In genomic region chr20:41701596-41702350, GRCh38 we compare ENCODE assay signal across 26 cellular contexts.
DNase-seq lines count a peak whose midpoint lies in the region; ATAC-seq and TF ChIP-seq lines count a peak whose summit lies in the region.
"Had no signal": no experiment of that assay in that cellular context is flagged by ENCODE, and none has a peak within 500 bp of the region (broad histone marks: within the 10 kb centered on the region; RNA-seq: fewer than 3 reads in every experiment).

No MANE protein-coding gene starts in this region.

- no peaks in the 10 kb centered on the region for H3K36me3 Mint-ChIP-seq in H9 (ENCODE audit: insufficient read depth in 1 of 3, low read depth in 3 of 3)
- no peaks in the 10 kb centered on the region for H3K36me3 Mint-ChIP-seq in WTC11
- H3K36me3 Mint-ChIP-seq: activated CD8-positive, alpha-beta memory T cell treated with anti-CD3 and anti-CD28 coated beads, Interleukin-2, amount 10 ng/mL, durations not matched to agents 7 days and 5 days; activated naive CD4-positive, alpha-beta T cell treated with anti-CD3 and anti-CD28 coated beads, Interleukin-2, amount 50 U/mL, for 24 hours; stimulated activated naive B cell treated with anti-CD40 and anti-IgM and Interleukin-4, amounts not matched to agents 10 μg/mL and 1 μg/mL and 100 μg/mL, for 72 hours had no signal

- H4K20me1 ChIP-seq in H9 (ENCODE audit: control insufficient read depth, insufficient read depth, insufficient read length), result no peaks in the 10 kb centered on the region

- ATAC-seq in WTC11 (peak; percentile 84), heart right ventricle (no peak), HG03457 (IDR thresholded peaks at IDR 0.05; ENCODE audit: unreplicated experiment) (no peak)
- ATAC-seq: activated CD8-positive, alpha-beta memory T cell treated with anti-CD3 and anti-CD28 coated beads, Interleukin-2, amount 10 ng/mL, durations not matched to agents 7 days and 5 days; heart left ventricle; K562; stimulated activated naive B cell treated with anti-CD40 and anti-IgM and Interleukin-4, amounts not matched to agents 10 μg/mL and 1 μg/mL and 100 μg/mL, for 72 hours had no signal

- H2BK12ac ChIP-seq in H9 (ENCODE audit: insufficient read length, low read depth, low read length), result no peak overlapping the region

- H3K56ac ChIP-seq in H9 (ENCODE audit: insufficient read length, low read depth, low read length), result no peak overlapping the region

- H3K4me3 Mint-ChIP-seq in H9 (no peak overlapping the region), WTC11 (no peak overlapping the region)
- H3K4me3 Mint-ChIP-seq: activated CD4-positive, alpha-beta T cell treated with anti-CD3 and anti-CD28 coated beads, Interleukin-2, amount 10 ng/mL, durations not matched to agents 24 days and 14 days; activated CD8-positive, alpha-beta memory T cell treated with anti-CD3 and anti-CD28 coated beads, Interleukin-2, amount 10 ng/mL, durations not matched to agents 7 days and 5 days; activated naive CD4-positive, alpha-beta T cell treated with anti-CD3 and anti-CD28 coated beads, Interleukin-2, amount 50 U/mL, for 24 hours; activated T-helper 1 cell treated with anti-CD3 and anti-CD28 coated beads, Interleukin-12 subunit alpha, Interleukin-12 subunit beta, Interleukin-2, Interleukin-4 antibody, amounts not matched to agents 30 ng/mL and 10 ng/mL and 1 ng/mL, durations not matched to agents 14 hours and 24 hours and 36 hours; dendritic cell treated with granulocyte-macrophage colony-stimulating factor and Interleukin-4, amounts not matched to agents 40 ng/mL and 50 ng/mL, for 4 days; stimulated activated naive B cell treated with anti-CD40 and anti-IgM and Interleukin-4, amounts not matched to agents 10 μg/mL and 1 μg/mL and 100 μg/mL, for 72 hours had no signal

- no peak overlapping the region for H2BK20ac ChIP-seq in H9 (ENCODE audit: low read depth, low read length, poor library complexity, severe bottlenecking)

- no peak overlapping the region for H3K4ac ChIP-seq in H9 (ENCODE audit: low read depth, low read length)

- H3K18ac ChIP-seq in H9 (ENCODE audit: insufficient read length, low read depth, low read length), result no peak overlapping the region

- no peak overlapping the region for H3K14ac ChIP-seq in H9 (ENCODE audit: insufficient read depth, low read length)

- H4K5ac ChIP-seq in H9 (ENCODE audit: insufficient read length, low read depth, low read length), result no peak overlapping the region

- no peaks in the 10 kb centered on the region for H3K4me1 ChIP-seq in H9 (ENCODE audit: insufficient read depth, low read length)
- peaks cover 0 to under 1% (median 0%) of the 10 kb centered on the region in 9 donors for H3K4me1 ChIP-seq in heart right ventricle
- H3K4me1 ChIP-seq: HAP-1, vagina had no signal

- H3K4me3 ChIP-seq in heart right ventricle, result no peak overlapping the region
- H3K4me3 ChIP-seq: HAP-1, heart left ventricle, K562, lung, smooth muscle cell, vagina had no signal

- H3K23ac ChIP-seq in H9 (ENCODE audit: insufficient read length, low read depth, low read length), result no peak overlapping the region

- H3K9me3 Mint-ChIP-seq in H9, result no peaks in the 10 kb centered on the region; a peak in 1 of 5 replicates
- H3K9me3 Mint-ChIP-seq in WTC11, result no peaks in the 10 kb centered on the region
- H3K9me3 Mint-ChIP-seq: activated CD4-positive, alpha-beta T cell treated with anti-CD3 and anti-CD28 coated beads, Interleukin-2, amount 10 ng/mL, durations not matched to agents 24 days and 14 days; activated naive CD4-positive, alpha-beta T cell treated with anti-CD3 and anti-CD28 coated beads, Interleukin-2, amount 50 U/mL, for 24 hours; activated T-helper 1 cell treated with anti-CD3 and anti-CD28 coated beads, Interleukin-12 subunit alpha, Interleukin-12 subunit beta, Interleukin-2, Interleukin-4 antibody, amounts not matched to agents 30 ng/mL and 10 ng/mL and 1 ng/mL, durations not matched to agents 14 hours and 24 hours and 36 hours; dendritic cell treated with granulocyte-macrophage colony-stimulating factor and Interleukin-4, amounts not matched to agents 40 ng/mL and 50 ng/mL, for 4 days; stimulated activated naive B cell treated with anti-CD40 and anti-IgM and Interleukin-4, amounts not matched to agents 10 μg/mL and 1 μg/mL and 100 μg/mL, for 72 hours had no signal

- no peak overlapping the region for H4K8ac ChIP-seq in H9 (replicated peaks; ENCODE audit: insufficient read length, low read depth, low read length)

- H3K27ac ChIP-seq in H9 (ENCODE audit: insufficient read length, low read depth, low read length) (no peak overlapping the region), heart right ventricle (no peak overlapping the region)
- H3K27ac ChIP-seq: heart left ventricle, vagina had no signal

- no peaks in the 10 kb centered on the region for H3K23me2 ChIP-seq in H9 (ENCODE audit: insufficient read length, low read depth, low read length, poor library complexity, severe bottlenecking)

- no peak overlapping the region for H4K91ac ChIP-seq in H9 (ENCODE audit: insufficient read length, low read depth, low read length)

- no peaks in the 10 kb centered on the region for H3K9me3 ChIP-seq in H9 (ENCODE audit: control insufficient read depth, low read depth, low read length)
- H3K9me3 ChIP-seq in heart right ventricle, result no peaks in the 10 kb centered on the region
- H3K9me3 ChIP-seq: HAP-1, heart left ventricle, vagina had no signal

- no peaks in the 10 kb centered on the region for H3K36me3 ChIP-seq in heart right ventricle
- H3K36me3 ChIP-seq: HAP-1, heart left ventricle, vagina had no signal

- intact Hi-C loops in heart right ventricle (cut with DNase I), result no loop called here

- H3K27ac Mint-ChIP-seq in H9, result peak overlapping the region in 2 of 3 experiments; percentile 10 to 34; a peak in 4 of 7 replicates
- H3K27ac Mint-ChIP-seq in WTC11, result peak overlapping the region; percentile 58; the same call in 1 of the 2 replicates
- H3K27ac Mint-ChIP-seq: activated CD4-positive, alpha-beta T cell treated with anti-CD3 and anti-CD28 coated beads, Interleukin-2, amount 10 ng/mL, durations not matched to agents 24 days and 14 days; activated CD8-positive, alpha-beta memory T cell treated with anti-CD3 and anti-CD28 coated beads, Interleukin-2, amount 10 ng/mL, durations not matched to agents 7 days and 5 days; activated naive CD4-positive, alpha-beta T cell treated with anti-CD3 and anti-CD28 coated beads, Interleukin-2, amount 50 U/mL, for 24 hours; activated T-helper 1 cell treated with anti-CD3 and anti-CD28 coated beads, Interleukin-12 subunit alpha, Interleukin-12 subunit beta, Interleukin-2, Interleukin-4 antibody, amounts not matched to agents 30 ng/mL and 10 ng/mL and 1 ng/mL, durations not matched to agents 14 hours and 24 hours and 36 hours; dendritic cell treated with granulocyte-macrophage colony-stimulating factor and Interleukin-4, amounts not matched to agents 40 ng/mL and 50 ng/mL, for 4 days; stimulated activated naive B cell treated with anti-CD40 and anti-IgM and Interleukin-4, amounts not matched to agents 10 μg/mL and 1 μg/mL and 100 μg/mL, for 72 hours had no signal

- H3K4me1 Mint-ChIP-seq in H9 (peaks cover 11 to 12% of the 10 kb centered on the region in 2 experiments), WTC11 (peaks cover 13% of the 10 kb centered on the region)

- H3K27me3 Mint-ChIP-seq in H9 (ENCODE audit: low read depth) (no peaks in the 10 kb centered on the region; the same call in 1 of the 2 replicates), WTC11 (ENCODE audit: low read depth) (no peaks in the 10 kb centered on the region)
- H3K27me3 Mint-ChIP-seq: activated CD8-positive, alpha-beta memory T cell treated with anti-CD3 and anti-CD28 coated beads, Interleukin-2, amount 10 ng/mL, durations not matched to agents 7 days and 5 days had no signal

- no peak overlapping the region for H2BK120ac ChIP-seq in H9 (ENCODE audit: low read depth, low read length, poor library complexity, severe bottlenecking)

- no peak overlapping the region for H2BK5ac ChIP-seq in H9 (ENCODE audit: insufficient read length, low read length)

- in situ Hi-C loops in GM13976 (cut with MboI; ENCODE audit: low sequenced_read_pairs, unreplicated experiment), result no loop called here

- WGBS in H9 (ENCODE audit: extremely low coverage, insufficient read length, low lambda C conversion rate), result no CpG with 5 or more reads among the region's 5 CpGs
- 78 to 85% methylated on average over 5 of the region's 5 CpGs for WGBS in heart right ventricle, 2 donors

- peak; percentile 67 for DNase-seq in EH (ENCODE audit: low read depth)
- DNase-seq in H9, result peak; percentile 49
- DNase-seq in WTC11 (ENCODE audit: low spot score), result peak; percentile 21
- DNase-seq in kidney tubule cell (ENCODE audit: low spot score), result peak; percentile 43
- DNase-seq in heart right ventricle, result no peak
- DNase-seq in GM13976 (ENCODE audit: low spot score), result no peak
- DNase-seq: activated CD4-positive, alpha-beta T cell treated with anti-CD3 and anti-CD28 coated beads, Interleukin-2, amount 10 ng/mL, durations not matched to agents 24 days and 14 days; activated CD8-positive, alpha-beta memory T cell treated with anti-CD3 and anti-CD28 coated beads, Interleukin-2, amount 10 ng/mL, durations not matched to agents 7 days and 5 days; anterior cingulate cortex; caudate nucleus; DMS79 treated with DMSO at 0.1 percent for 48 hours; heart left ventricle; NCI-H1436; NCI-H774; Right ventricle myocardium superior; stimulated activated naive B cell treated with anti-CD40 and anti-IgM and Interleukin-4, amounts not matched to agents 10 μg/mL and 1 μg/mL and 100 μg/mL, for 72 hours; T-helper 1 cell had no signal

- H2AFZ ChIP-seq in H9 (ENCODE audit: low read length), result no peak overlapping the region

- no peaks in the 10 kb centered on the region for H3K79me2 ChIP-seq in H9 (ENCODE audit: insufficient read depth, low read length)

- TF ChIP-seq CTCF in H9 (conservative IDR thresholded peaks at IDR 0.05), result no peak
- no peak for TF ChIP-seq CTCF in WTC11 (IDR thresholded peaks at IDR 0.05)
- no peak for TF ChIP-seq CTCF in heart right ventricle (IDR thresholded peaks at IDR 0.05)
- no peak for TF ChIP-seq CTCF in GM13976 (IDR thresholded peaks at IDR 0.05; ENCODE audit: borderline replicate concordance, control extremely low read depth, extremely low read depth, insufficient read depth, missing control alignments)

- POLR2A ChIA-PET in WTC11 (lab: Charles Lee), result interaction anchor here (0.6 kb wide), 1 partner anchor 267 kb away, joined by 3 read pairs; no protein-coding TSS in a partner anchor

- H3T11ph ChIP-seq in H9 (ENCODE audit: low read length), result no peak overlapping the region

- H3K27me3 ChIP-seq in H9 (ENCODE audit: insufficient read depth, low read length) (no peaks in the 10 kb centered on the region), heart right ventricle (peaks cover 0 to 5% (median 0%) of the 10 kb centered on the region in 7 donors)
- H3K27me3 ChIP-seq: heart left ventricle, vagina had no signal

- no peaks in the 10 kb centered on the region for H3K79me1 ChIP-seq in H9 (ENCODE audit: insufficient read depth, low read depth, low read length, poor library complexity, severe bottlenecking)

- H2AK5ac ChIP-seq in H9 (ENCODE audit: insufficient read length, low read length), result no peak overlapping the region

- H2BK15ac ChIP-seq in H9 (ENCODE audit: low read depth, low read length), result no peak overlapping the region

- H3K9ac ChIP-seq in H9 (ENCODE audit: extremely low read depth, insufficient read length, low read length), result no peak overlapping the region

- CTCF ChIA-PET in WTC11 (lab: Charles Lee), result interaction anchor here (0.6 to 1.2 kb wide), 6 partner anchors 9 to 1593 kb away, joined by 3 to 12 read pairs (median 4); no protein-coding TSS in a partner anchor

- H3K4me2 ChIP-seq in H9 (ENCODE audit: insufficient read depth, insufficient read length, low read length), result no peak overlapping the region
- H3K4me2 ChIP-seq: smooth muscle cell had no signal

Comparison
In these comparisons a context has a peak if more than half of its experiments do, and no peak if none do; other contexts are left out.
1. DNase-seq: peak in EH (single experiment), H9 (single experiment), WTC11 (single experiment) and kidney tubule cell (single experiment); none in heart right ventricle (0 of 2) and GM13976 (single experiment).